Comparison of ENCODE assay signal across 1 cellular context in genomic region chr15:38253448-38253847, GRCh38.
A peak's percentile ranks its signal among the peaks of the same experiment; 100 is the strongest.
TF ChIP-seq lines count a peak whose summit lies in the region.

No MANE protein-coding gene starts in this region.

TF ChIP-seq in K562, 482 proteins besides CTCF, POLR2A, EP300 and RAD21 (continued from another document and continues in another):
- TF ChIP-seq ZBTB11 (CRISPR knock-in tag; IDR thresholded peaks at IDR 0.05) (no peak), FOXP4 (CRISPR knock-in tag; IDR thresholded peaks at IDR 0.05; ENCODE audit: borderline replicate concordance) (no peak), TAF1 (IDR thresholded peaks at IDR 0.05; ENCODE audit: control insufficient read depth, extremely low read depth, insufficient read depth, low read length, severe bottlenecking) (peak; percentile 5), KHSRP (IDR thresholded peaks at IDR 0.05) (no peak), SFPQ (IDR thresholded peaks at IDR 0.05; ENCODE audit: low read depth, low read length) (no peak), TEAD4 (IDR thresholded peaks at IDR 0.05; ENCODE audit: low read length) (0 out of 2 replicates have a peak, but pooled peaks have one; percentile 4), TEAD4 (CRISPR knock-in tag; IDR thresholded peaks at IDR 0.05; ENCODE audit: borderline replicate concordance) (no peak), SRSF9 (IDR thresholded peaks at IDR 0.05; ENCODE audit: borderline replicate concordance, low read depth, low read length) (no peak), ELF4 (CRISPR knock-in tag; IDR thresholded peaks at IDR 0.05) (no peak), E4F1 (CRISPR knock-in tag; IDR thresholded peaks at IDR 0.05; ENCODE audit: borderline replicate concordance) (no peak), DPF2 (IDR thresholded peaks at IDR 0.05) (peak; percentile 36; the same call in 1 of the 2 replicates), XRCC4 (IDR thresholded peaks at IDR 0.05; ENCODE audit: extremely low read depth, insufficient read depth, insufficient read length) (no peak), PML (IDR thresholded peaks at IDR 0.05; ENCODE audit: low read length) (no peak), ETV1 (tag; conservative IDR thresholded peaks at IDR 0.05; ENCODE audit: low read depth) (no peak), SMARCA4 (IDR thresholded peaks at IDR 0.05) (peak; percentile 31; the same call in 1 of the 2 replicates), ETV5 (CRISPR knock-in tag; IDR thresholded peaks at IDR 0.05; ENCODE audit: low read depth) (no peak), ATF3 (IDR thresholded peaks at IDR 0.05) (peak; percentile 55; the same call in 1 of the 2 replicates), ATF3 (CRISPR knock-in tag; conservative IDR thresholded peaks at IDR 0.05) (no peak), DNMT1 (IDR thresholded peaks at IDR 0.05) (no peak), NFXL1 (CRISPR knock-in tag; IDR thresholded peaks at IDR 0.05) (no peak), JUND (IDR thresholded peaks at IDR 0.05; ENCODE audit: borderline replicate concordance, low read depth, low read length) (peak; percentile 74), JUND (tag; IDR thresholded peaks at IDR 0.05; ENCODE audit: borderline replicate concordance, low read depth, low read length) (no peak), FOXA3 (CRISPR knock-in tag; conservative IDR thresholded peaks at IDR 0.05 in 1 of 2, IDR thresholded peaks at IDR 0.05 in 1 of 2) (no peak), ZNF778 (CRISPR knock-in tag; IDR thresholded peaks at IDR 0.05) (no peak), USF1 (CRISPR knock-in tag; IDR thresholded peaks at IDR 0.05) (no peak), HNRNPUL1 (IDR thresholded peaks at IDR 0.05; ENCODE audit: low read length) (no peak), TCFL5 (CRISPR knock-in tag; conservative IDR thresholded peaks at IDR 0.05) (no peak), ZNF584 (CRISPR knock-in tag; IDR thresholded peaks at IDR 0.05; ENCODE audit: low read depth) (no peak), SMAD2 (IDR thresholded peaks at IDR 0.05; ENCODE audit: low read depth, low read length) (no peak), TGIF2 (CRISPR knock-in tag; IDR thresholded peaks at IDR 0.05) (no peak), LARP7 (IDR thresholded peaks at IDR 0.05) (no peak)
- TF ChIP-seq, protein P1, sequence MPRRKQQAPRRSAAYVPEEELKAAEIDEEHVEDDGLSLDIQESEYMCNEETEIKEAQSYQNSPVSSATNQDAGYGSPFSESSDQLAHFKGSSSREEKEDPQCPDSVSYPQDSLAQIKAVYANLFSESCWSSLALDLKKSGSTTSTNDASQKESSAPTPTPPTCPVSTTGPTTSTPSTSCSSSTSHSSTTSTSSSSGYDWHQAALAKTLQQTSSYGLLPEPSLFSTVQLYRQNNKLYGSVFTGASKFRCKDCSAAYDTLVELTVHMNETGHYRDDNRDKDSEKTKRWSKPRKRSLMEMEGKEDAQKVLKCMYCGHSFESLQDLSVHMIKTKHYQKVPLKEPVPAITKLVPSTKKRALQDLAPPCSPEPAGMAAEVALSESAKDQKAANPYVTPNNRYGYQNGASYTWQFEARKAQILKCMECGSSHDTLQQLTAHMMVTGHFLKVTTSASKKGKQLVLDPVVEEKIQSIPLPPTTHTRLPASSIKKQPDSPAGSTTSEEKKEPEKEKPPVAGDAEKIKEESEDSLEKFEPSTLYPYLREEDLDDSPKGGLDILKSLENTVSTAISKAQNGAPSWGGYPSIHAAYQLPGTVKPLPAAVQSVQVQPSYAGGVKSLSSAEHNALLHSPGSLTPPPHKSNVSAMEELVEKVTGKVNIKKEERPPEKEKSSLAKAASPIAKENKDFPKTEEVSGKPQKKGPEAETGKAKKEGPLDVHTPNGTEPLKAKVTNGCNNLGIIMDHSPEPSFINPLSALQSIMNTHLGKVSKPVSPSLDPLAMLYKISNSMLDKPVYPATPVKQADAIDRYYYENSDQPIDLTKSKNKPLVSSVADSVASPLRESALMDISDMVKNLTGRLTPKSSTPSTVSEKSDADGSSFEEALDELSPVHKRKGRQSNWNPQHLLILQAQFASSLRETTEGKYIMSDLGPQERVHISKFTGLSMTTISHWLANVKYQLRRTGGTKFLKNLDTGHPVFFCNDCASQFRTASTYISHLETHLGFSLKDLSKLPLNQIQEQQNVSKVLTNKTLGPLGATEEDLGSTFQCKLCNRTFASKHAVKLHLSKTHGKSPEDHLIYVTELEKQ (CRISPR knock-in tag; IDR thresholded peaks at IDR 0.05), result no peak
- TF ChIP-seq, protein P2, sequence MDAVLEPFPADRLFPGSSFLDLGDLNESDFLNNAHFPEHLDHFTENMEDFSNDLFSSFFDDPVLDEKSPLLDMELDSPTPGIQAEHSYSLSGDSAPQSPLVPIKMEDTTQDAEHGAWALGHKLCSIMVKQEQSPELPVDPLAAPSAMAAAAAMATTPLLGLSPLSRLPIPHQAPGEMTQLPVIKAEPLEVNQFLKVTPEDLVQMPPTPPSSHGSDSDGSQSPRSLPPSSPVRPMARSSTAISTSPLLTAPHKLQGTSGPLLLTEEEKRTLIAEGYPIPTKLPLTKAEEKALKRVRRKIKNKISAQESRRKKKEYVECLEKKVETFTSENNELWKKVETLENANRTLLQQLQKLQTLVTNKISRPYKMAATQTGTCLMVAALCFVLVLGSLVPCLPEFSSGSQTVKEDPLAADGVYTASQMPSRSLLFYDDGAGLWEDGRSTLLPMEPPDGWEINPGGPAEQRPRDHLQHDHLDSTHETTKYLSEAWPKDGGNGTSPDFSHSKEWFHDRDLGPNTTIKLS (IDR thresholded peaks at IDR 0.05; ENCODE audit: borderline replicate concordance, low read depth), result no peak
- TF ChIP-seq, protein P3, sequence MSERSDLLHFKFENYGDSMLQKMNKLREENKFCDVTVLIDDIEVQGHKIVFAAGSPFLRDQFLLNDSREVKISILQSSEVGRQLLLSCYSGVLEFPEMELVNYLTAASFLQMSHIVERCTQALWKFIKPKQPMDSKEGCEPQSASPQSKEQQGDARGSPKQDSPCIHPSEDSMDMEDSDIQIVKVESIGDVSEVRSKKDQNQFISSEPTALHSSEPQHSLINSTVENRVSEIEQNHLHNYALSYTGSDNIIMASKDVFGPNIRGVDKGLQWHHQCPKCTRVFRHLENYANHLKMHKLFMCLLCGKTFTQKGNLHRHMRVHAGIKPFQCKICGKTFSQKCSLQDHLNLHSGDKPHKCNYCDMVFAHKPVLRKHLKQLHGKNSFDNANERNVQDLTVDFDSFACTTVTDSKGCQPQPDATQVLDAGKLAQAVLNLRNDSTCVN (CRISPR knock-in tag; IDR thresholded peaks at IDR 0.05), result no peak
- TF ChIP-seq, protein P4, sequence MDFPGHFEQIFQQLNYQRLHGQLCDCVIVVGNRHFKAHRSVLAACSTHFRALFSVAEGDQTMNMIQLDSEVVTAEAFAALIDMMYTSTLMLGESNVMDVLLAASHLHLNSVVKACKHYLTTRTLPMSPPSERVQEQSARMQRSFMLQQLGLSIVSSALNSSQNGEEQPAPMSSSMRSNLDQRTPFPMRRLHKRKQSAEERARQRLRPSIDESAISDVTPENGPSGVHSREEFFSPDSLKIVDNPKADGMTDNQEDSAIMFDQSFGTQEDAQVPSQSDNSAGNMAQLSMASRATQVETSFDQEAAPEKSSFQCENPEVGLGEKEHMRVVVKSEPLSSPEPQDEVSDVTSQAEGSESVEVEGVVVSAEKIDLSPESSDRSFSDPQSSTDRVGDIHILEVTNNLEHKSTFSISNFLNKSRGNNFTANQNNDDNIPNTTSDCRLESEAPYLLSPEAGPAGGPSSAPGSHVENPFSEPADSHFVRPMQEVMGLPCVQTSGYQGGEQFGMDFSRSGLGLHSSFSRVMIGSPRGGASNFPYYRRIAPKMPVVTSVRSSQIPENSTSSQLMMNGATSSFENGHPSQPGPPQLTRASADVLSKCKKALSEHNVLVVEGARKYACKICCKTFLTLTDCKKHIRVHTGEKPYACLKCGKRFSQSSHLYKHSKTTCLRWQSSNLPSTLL (IDR thresholded peaks at IDR 0.05), result no peak
- TF ChIP-seq, protein P5, sequence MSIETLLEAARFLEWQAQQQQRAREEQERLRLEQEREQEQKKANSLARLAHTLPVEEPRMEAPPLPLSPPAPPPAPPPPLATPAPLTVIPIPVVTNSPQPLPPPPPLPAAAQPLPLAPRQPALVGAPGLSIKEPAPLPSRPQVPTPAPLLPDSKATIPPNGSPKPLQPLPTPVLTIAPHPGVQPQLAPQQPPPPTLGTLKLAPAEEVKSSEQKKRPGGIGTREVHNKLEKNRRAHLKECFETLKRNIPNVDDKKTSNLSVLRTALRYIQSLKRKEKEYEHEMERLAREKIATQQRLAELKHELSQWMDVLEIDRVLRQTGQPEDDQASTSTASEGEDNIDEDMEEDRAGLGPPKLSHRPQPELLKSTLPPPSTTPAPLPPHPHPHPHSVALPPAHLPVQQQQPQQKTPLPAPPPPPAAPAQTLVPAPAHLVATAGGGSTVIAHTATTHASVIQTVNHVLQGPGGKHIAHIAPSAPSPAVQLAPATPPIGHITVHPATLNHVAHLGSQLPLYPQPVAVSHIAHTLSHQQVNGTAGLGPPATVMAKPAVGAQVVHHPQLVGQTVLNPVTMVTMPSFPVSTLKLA (conservative IDR thresholded peaks at IDR 0.05), result no peak
